Comparison of ENCODE assay signal across 1 cellular context in genomic region chr12:110048242-110049027, GRCh38.
A peak's percentile ranks its signal among the peaks of the same experiment; 100 is the strongest.
TF ChIP-seq lines count a peak whose summit lies in the region.

Gene C12orf76, minus strand, starts transcription at chr12:110048522. Its CDS starts 27 bp downstream, at chr12:110048495.

TF ChIP-seq in H1, 55 proteins besides CTCF, POLR2A, EP300 and RAD21 (continued from another document):
- TF ChIP-seq GABPA (IDR thresholded peaks at IDR 0.05; ENCODE audit: borderline replicate concordance, insufficient read depth, low read length) (peak; percentile 89; the same call in 1 of the 2 replicates), YY1 (IDR thresholded peaks at IDR 0.05; ENCODE audit: low read depth, low read length) (0 out of 2 replicates have a peak, but pooled peaks have one; percentile 21), MAFK (IDR thresholded peaks at IDR 0.05; ENCODE audit: low read depth, low read length) (no peak), KDM1A (IDR thresholded peaks at IDR 0.05; ENCODE audit: borderline replicate concordance, low read length) (no peak), CREB1 (IDR thresholded peaks at IDR 0.05) (peak; percentile 86), JUND (IDR thresholded peaks at IDR 0.05; ENCODE audit: low read length) (no peak), CEBPB (IDR thresholded peaks at IDR 0.05; ENCODE audit: low read depth, low read length) (no peak), FOSL1 (IDR thresholded peaks at IDR 0.05; ENCODE audit: insufficient read depth, low read depth, low read length) (no peak), SRF (IDR thresholded peaks at IDR 0.05; ENCODE audit: low read depth, low read length) (no peak; the same call in 1 of the 2 replicates), SIN3A (conservative IDR thresholded peaks at IDR 0.05 in 1 of 2, IDR thresholded peaks at IDR 0.05 in 1 of 2; ENCODE audit: low read depth in 1 of 2, low read length in 2 of 2) (peak; percentile 98 to 99), POLR2AphosphoS5 (IDR thresholded peaks at IDR 0.05; ENCODE audit: low read depth, low read length) (peak; percentile 62; the same call in 1 of the 2 replicates), ZNF274 (IDR thresholded peaks at IDR 0.05; ENCODE audit: borderline replicate concordance, extremely low read depth, low read length) (no peak), RBBP5 (IDR thresholded peaks at IDR 0.05; ENCODE audit: borderline replicate concordance, low read depth, low read length) (peak; percentile 94; the same call in 1 of the 2 replicates), CTBP2 (IDR thresholded peaks at IDR 0.05; ENCODE audit: borderline replicate concordance, insufficient read depth, insufficient read length, low read length) (no peak), RXRA (IDR thresholded peaks at IDR 0.05; ENCODE audit: insufficient read depth, low read depth, low read length) (no peak), GTF2F1 (IDR thresholded peaks at IDR 0.05; ENCODE audit: borderline replicate concordance, low read depth, low read length) (no peak), NANOG (IDR thresholded peaks at IDR 0.05; ENCODE audit: insufficient read depth, low read depth, low read length, poor library complexity, severe bottlenecking) (no peak), ASH2L (IDR thresholded peaks at IDR 0.05; ENCODE audit: low read length) (peak; percentile 93), SP2 (IDR thresholded peaks at IDR 0.05; ENCODE audit: low read length) (no peak), SP4 (IDR thresholded peaks at IDR 0.05; ENCODE audit: low read length) (no peak), TBP (IDR thresholded peaks at IDR 0.05; ENCODE audit: low read depth, low read length) (peak; percentile 81), TEAD4 (IDR thresholded peaks at IDR 0.05; ENCODE audit: low read depth, low read length) (no peak), HDAC2 (IDR thresholded peaks at IDR 0.05; ENCODE audit: borderline replicate concordance in 1 of 2, low read depth in 2 of 2, low read length in 2 of 2) (peak in 1 of 2 experiments; percentile 80; a peak in 2 of 4 replicates), SIRT6 (IDR thresholded peaks at IDR 0.05; ENCODE audit: low read length) (no peak), RFX5 (IDR thresholded peaks at IDR 0.05; ENCODE audit: borderline replicate concordance, low read depth, low read length) (no peak), PHF8 (conservative IDR thresholded peaks at IDR 0.05; ENCODE audit: low read depth, low read length) (peak; percentile 71), TCF12 (IDR thresholded peaks at IDR 0.05; ENCODE audit: low read depth, low read length) (no peak), KDM4A (IDR thresholded peaks at IDR 0.05; ENCODE audit: low read depth, low read length, severe bottlenecking) (peak; percentile 70), SUZ12 (IDR thresholded peaks at IDR 0.05; ENCODE audit: low read length) (no peak), EZH2 (IDR thresholded peaks at IDR 0.05; ENCODE audit: low read depth, low read length, severe bottlenecking) (no peak), SP1 (IDR thresholded peaks at IDR 0.05; ENCODE audit: low read depth, low read length) (peak; percentile 60; the same call in 1 of the 2 replicates), CHD7 (IDR thresholded peaks at IDR 0.05; ENCODE audit: insufficient replicate concordance, low read length) (no peak), HDAC6 (IDR thresholded peaks at IDR 0.05; ENCODE audit: low read depth, low read length) (no peak), CHD2 (IDR thresholded peaks at IDR 0.05; ENCODE audit: low read length) (peak; percentile 18; the same call in 1 of the 2 replicates), SAP30 (IDR thresholded peaks at IDR 0.05; ENCODE audit: insufficient read depth, insufficient replicate concordance, low read length) (peak; percentile 79), ATF2 (IDR thresholded peaks at IDR 0.05; ENCODE audit: low read length) (peak; percentile 56; the same call in 1 of the 2 replicates), TAF1 (IDR thresholded peaks at IDR 0.05; ENCODE audit: low read depth, low read length) (peak; percentile 88), BRCA1 (IDR thresholded peaks at IDR 0.05; ENCODE audit: low read depth, low read length) (no peak), BCL11A (IDR thresholded peaks at IDR 0.05; ENCODE audit: low read depth in 2 of 2, low read length in 2 of 2) (no peak)
- TF ChIP-seq, protein P1, sequence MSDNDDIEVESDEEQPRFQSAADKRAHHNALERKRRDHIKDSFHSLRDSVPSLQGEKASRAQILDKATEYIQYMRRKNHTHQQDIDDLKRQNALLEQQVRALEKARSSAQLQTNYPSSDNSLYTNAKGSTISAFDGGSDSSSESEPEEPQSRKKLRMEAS (IDR thresholded peaks at IDR 0.05) = peak; percentile 46; the same call in 1 of the 2 replicates
- TF ChIP-seq, protein P2, sequence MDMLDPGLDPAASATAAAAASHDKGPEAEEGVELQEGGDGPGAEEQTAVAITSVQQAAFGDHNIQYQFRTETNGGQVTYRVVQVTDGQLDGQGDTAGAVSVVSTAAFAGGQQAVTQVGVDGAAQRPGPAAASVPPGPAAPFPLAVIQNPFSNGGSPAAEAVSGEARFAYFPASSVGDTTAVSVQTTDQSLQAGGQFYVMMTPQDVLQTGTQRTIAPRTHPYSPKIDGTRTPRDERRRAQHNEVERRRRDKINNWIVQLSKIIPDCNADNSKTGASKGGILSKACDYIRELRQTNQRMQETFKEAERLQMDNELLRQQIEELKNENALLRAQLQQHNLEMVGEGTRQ (IDR thresholded peaks at IDR 0.05; ENCODE audit: low read length) = no peak
TF ChIP-seq in H1: peak in this region for 18.
